ENCODE assay signal across 8 cellular contexts in the genomic region with DNA sequence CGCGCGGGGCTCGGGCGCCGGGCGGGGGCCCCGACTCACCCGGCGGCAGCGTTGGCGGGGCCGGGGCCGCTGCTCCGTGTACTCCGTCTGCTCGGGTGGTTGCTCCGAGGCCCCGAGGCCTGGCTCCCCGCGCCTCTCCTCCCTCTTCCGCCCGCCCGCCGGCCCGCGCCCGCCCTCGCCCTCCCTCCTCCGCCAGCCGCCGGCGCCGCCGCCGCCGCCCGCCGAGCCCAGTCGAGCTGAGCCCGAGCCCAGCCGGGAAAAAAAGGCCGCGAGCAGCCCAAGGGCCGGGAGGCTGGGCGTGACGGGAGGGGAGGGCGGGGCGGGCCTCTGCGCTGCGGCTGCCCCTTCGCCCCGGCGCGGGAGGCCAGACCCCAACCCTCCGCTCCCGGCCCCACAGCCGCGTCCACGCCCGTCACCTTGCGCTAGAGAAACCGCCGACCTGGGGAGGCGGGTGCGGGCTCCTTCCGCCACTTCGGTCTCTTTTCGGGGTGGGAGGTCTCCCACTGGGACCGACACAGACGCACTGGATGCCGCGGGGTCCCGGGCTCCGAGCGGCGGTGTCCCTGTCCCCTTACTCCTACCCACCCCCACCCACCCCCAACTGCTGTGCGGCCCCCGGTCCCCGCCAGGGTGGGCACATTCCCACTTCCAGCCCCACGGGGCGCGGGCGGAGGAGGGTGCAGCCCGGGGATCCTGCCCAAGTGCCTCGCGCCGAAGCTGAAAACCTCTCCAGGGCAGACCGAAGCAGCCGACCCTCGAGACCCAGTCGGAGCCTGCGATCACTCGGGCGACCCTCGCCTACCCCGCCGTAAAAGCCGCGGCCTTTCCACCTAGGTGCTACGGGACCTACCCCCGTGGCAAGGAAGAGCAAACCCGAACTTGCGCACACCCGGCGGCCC. TPM values are rescaled to one million over a fixed set of nuclear protein-coding genes. Genes with fewer than 3 reads are reported as not detected.
DNase-seq lines count a peak whose midpoint lies in the region; ATAC-seq and TF ChIP-seq lines count a peak whose summit lies in the region.

A gene with protein sequence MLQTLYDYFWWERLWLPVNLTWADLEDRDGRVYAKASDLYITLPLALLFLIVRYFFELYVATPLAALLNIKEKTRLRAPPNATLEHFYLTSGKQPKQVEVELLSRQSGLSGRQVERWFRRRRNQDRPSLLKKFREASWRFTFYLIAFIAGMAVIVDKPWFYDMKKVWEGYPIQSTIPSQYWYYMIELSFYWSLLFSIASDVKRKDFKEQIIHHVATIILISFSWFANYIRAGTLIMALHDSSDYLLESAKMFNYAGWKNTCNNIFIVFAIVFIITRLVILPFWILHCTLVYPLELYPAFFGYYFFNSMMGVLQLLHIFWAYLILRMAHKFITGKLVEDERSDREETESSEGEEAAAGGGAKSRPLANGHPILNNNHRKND (minus strand): TSS at position 256 of the 899 bp plus-strand sequence. CDS start 5,745 bp downstream, outside the sequence.

- H3K4me3 ChIP-seq in breast epithelium (peak within 1 kb of the TSS; percentile 74 to 96 (median 86)), smooth muscle cell (peak within 1 kb of the TSS; percentile 84)

- peak within 1 kb of the TSS; percentile 64 for H2AFZ ChIP-seq in smooth muscle cell (ENCODE audit: low read depth)

- DNase-seq in GM10248 (ENCODE audit: extremely low spot score): peak; percentile 83
- DNase-seq in NCI-H1694 treated with DMSO at 0.1 percent for 48 hours (lab: John Stamatoyannopoulos, UW): peak; percentile 43
- peak; percentile 66 to 84 for DNase-seq in breast epithelium (ENCODE audit: low spot score in 2 of 2)
- peak; percentile 90 for DNase-seq in iPS-NIHi11 (ENCODE audit: low spot score)
- peak; percentile 70 for DNase-seq in smooth muscle cell (lab: John Stamatoyannopoulos, UW; ENCODE audit: unreplicated experiment)

- intact Hi-C loops in breast epithelium (cut with DNase I; ENCODE audit: low total_unique reads): no loop called here

- TF ChIP-seq POLR2A in breast epithelium (IDR thresholded peaks at IDR 0.05): no peak

- no peaks in the 10 kb centered on the region for H3K9me3 ChIP-seq in breast epithelium
- no peaks in the 10 kb centered on the region for H3K9me3 ChIP-seq in smooth muscle cell (replicated peaks; ENCODE audit: low read depth)

- peaks cover 43% of the 10 kb centered on the region for H3K79me2 ChIP-seq in smooth muscle cell (ENCODE audit: low read depth)

- H3K4me1 ChIP-seq in breast epithelium (peaks cover 6 to 18% of the 10 kb centered on the region in 2 donors), smooth muscle cell (ENCODE audit: low read depth) (peaks cover 50% of the 10 kb centered on the region)

- H3K36me3 ChIP-seq in breast epithelium (no peaks in the 10 kb centered on the region), smooth muscle cell (ENCODE audit: low read depth) (no peaks in the 10 kb centered on the region)

- CTCF ChIA-PET in GM10248 (lab: Yijun Ruan, JAX): interaction anchor here (0.7 to 4.0 kb wide), 5 partner anchors 17 to 414 kb away, joined by 3 to 27 read pairs (median 6); a partner anchor contains a TSS

- ATAC-seq in HG02588 (IDR thresholded peaks at IDR 0.05; ENCODE audit: unreplicated experiment) (peak; percentile 61), GM18873 (IDR thresholded peaks at IDR 0.05; ENCODE audit: low FRiP score, unreplicated experiment) (no peak)

- H3K27ac ChIP-seq in VCaP: peak within 1 kb of the TSS; percentile 97
- H3K27ac ChIP-seq in breast epithelium: peak within 1 kb of the TSS; percentile 89 to 99
- peak within 1 kb of the TSS; percentile 72 for H3K27ac ChIP-seq in smooth muscle cell (ENCODE audit: low read depth)

- H3K27me3 ChIP-seq in breast epithelium (no peaks in the 10 kb centered on the region), smooth muscle cell (ENCODE audit: low read depth) (no peaks in the 10 kb centered on the region)

- WGBS in smooth muscle cell (ENCODE audit: low lambda C conversion rate): 6% methylated on average over 31 of the region's 106 CpGs

- H3K9ac ChIP-seq in smooth muscle cell (ENCODE audit: low read depth): peak within 1 kb of the TSS; percentile 84

- H3F3A ChIP-seq in smooth muscle cell (ENCODE audit: low read depth): peaks cover 32% of the 10 kb centered on the region

- TF ChIP-seq CTCF in GM10248 (IDR thresholded peaks at IDR 0.05; ENCODE audit: control extremely low read depth, extremely low read depth, low read depth, missing control alignments) (no peak), VCaP (conservative IDR thresholded peaks at IDR 0.05) (peak; percentile 5; the same call in 1 of the 2 replicates), breast epithelium (IDR thresholded peaks at IDR 0.05) (no peak), smooth muscle cell (IDR thresholded peaks at IDR 0.05; ENCODE audit: borderline replicate concordance, insufficient read depth, poor library complexity, severe bottlenecking) (no peak)

- POLR2A ChIA-PET in GM10248 (lab: Yijun Ruan, JAX): interaction anchor here (0.7 kb wide), 1 partner anchor 413 kb away, joined by 4 read pairs; no protein-coding TSS in a partner anchor

- H3K4me2 ChIP-seq in smooth muscle cell: peak within 1 kb of the TSS; percentile 100

- peaks cover 38% of the 10 kb centered on the region for H4K20me1 ChIP-seq in smooth muscle cell (ENCODE audit: low read depth)

RNA-seq across cellular contexts. Expression of the gene that starts here (rescaled TPM):
- total RNA-seq in breast epithelium (100 to 1,000 TPM; 121 to 131 (median 128) TPM), smooth muscle cell (80.0 and 81.8 TPM in 2 replicates)
- 96.3 and 108 TPM in 2 replicates for polyA plus RNA-seq in smooth muscle cell
